8 cellular contexts compared by ENCODE assay signal in the genomic region with DNA sequence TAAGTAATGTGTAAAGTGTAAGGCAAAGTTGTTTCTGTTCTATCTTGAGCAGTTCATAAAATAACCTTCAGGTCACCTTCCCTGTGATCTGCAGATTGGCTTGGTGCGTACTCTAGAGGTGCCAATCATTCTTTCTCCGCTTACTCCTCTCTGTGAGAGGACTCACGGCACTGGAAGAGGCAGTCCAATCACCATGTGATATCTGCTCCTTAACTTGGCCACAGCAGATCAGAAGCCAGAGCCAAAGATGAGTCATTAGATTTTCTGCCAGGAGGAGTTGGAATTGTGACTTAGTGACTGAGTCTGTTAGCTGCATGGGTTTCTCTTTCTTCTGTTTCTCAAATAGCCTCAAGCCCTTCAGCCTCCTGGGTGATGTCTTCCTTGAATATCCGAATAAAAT.
DNase-seq lines count a peak whose midpoint lies in the region; ATAC-seq and TF ChIP-seq lines count a peak whose summit lies in the region.

No MANE protein-coding gene starts in this region.

- CTCF ChIA-PET in AG04449 (lab: Yijun Ruan, JAX), result interaction anchor here (1.2 kb wide), 3 partner anchors 9 to 335 kb away, joined by 3 to 4 read pairs (median 3); a partner anchor contains a TSS

- no peaks in the 10 kb centered on the region for H3K27me3 Mint-ChIP-seq in chondrocyte (ENCODE audit: low read depth)

- TF ChIP-seq CTCF in AG04449 (IDR thresholded peaks at IDR 0.05; ENCODE audit: insufficient read depth, low read length, missing control alignments) (no peak), chondrocyte (IDR thresholded peaks at IDR 0.05) (no peak)

- H3K36me3 Mint-ChIP-seq in chondrocyte (ENCODE audit: low read depth), result peaks cover 3% of the 10 kb centered on the region

- H3K4me3 ChIP-seq in AG04449 (ENCODE audit: low read depth, low read length), result no peak overlapping the region

- ATAC-seq in GM21717 (IDR thresholded peaks at IDR 0.05; ENCODE audit: unreplicated experiment) (no peak), GM18519 (IDR thresholded peaks at IDR 0.05; ENCODE audit: low FRiP score, unreplicated experiment) (no peak)

- H3K27ac Mint-ChIP-seq in chondrocyte (ENCODE audit: unreplicated experiment), result peak overlapping the region; percentile 50

- H3K4me3 Mint-ChIP-seq in chondrocyte (ENCODE audit: unreplicated experiment), result no peak overlapping the region

- DNase-seq in AG04449 (ENCODE audit: low read depth, low spot score) (peak; percentile 56), LoVo (ENCODE audit: low spot score) (peak; percentile 38), chondrocyte (ENCODE audit: low spot score) (no peak), medulla oblongata (ENCODE audit: extremely low spot score) (peak; percentile 63), NCI-H1930 (lab: John Stamatoyannopoulos, UW) (no peak), NCI-H2081 treated with DMSO at 0.1 percent for 48 hours (lab: John Stamatoyannopoulos, UW) (no peak)

- H3K4me1 Mint-ChIP-seq in chondrocyte (ENCODE audit: low read depth), result peaks cover 12% of the 10 kb centered on the region

- POLR2A ChIA-PET in AG04449 (lab: Yijun Ruan, JAX), result no interaction called here

- H3K9me3 Mint-ChIP-seq in chondrocyte (ENCODE audit: low read depth), result no peaks in the 10 kb centered on the region

Comparison
In these comparisons a context has a peak if more than half of its experiments do, and no peak if none do; other contexts are left out.
1. DNase-seq: peak in AG04449 (single experiment), LoVo (single experiment) and medulla oblongata (single experiment); none in chondrocyte (single experiment), NCI-H1930 (0 of 2) and NCI-H2081 treated with DMSO at 0.1 percent for 48 hours (single experiment).